Comparison of ENCODE assay signal across 8 cellular contexts in the genomic region with DNA sequence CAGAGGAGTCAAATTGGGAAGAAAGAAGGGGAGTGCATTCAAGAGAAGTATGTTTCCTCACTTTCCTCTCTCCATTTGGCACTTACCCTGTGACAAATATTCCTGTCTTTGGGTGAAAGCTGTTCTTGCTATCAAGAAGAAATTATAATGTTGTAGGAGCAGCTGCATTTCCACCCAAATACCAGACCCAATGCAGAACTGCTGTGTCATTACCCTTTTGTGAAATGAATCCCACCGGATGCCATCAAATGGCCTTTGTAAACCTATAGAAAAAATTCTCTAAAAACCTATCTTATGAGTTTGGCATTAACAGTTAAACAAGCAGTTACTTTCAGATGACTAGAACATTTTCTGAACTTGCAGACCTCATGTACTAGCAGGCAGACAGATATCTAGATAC. TPM values are rescaled to one million over a fixed set of nuclear protein-coding genes. Genes with fewer than 3 reads are reported as not detected.
"Had no signal": no experiment of that assay in that cellular context is flagged by ENCODE, and none has a peak within 500 bp of the region (broad histone marks: within the 10 kb centered on the region; RNA-seq: fewer than 3 reads in every experiment).

No MANE protein-coding gene starts in this region.

- FAIRE-seq: H54, HTR-8/SVneo had no signal

- H3K27ac ChIP-seq: KMS-11 had no signal

- DNase-seq: H9, HCEC 1CT, IMR-90, KBM-7 had no signal

- ATAC-seq: GM23338 had no signal

- H3K4me3 ChIP-seq: GM23338 had no signal

- H3K4me2 ChIP-seq: GM23338, KMS-11 had no signal

- H3K9ac ChIP-seq: KMS-11 had no signal

- H2AFZ ChIP-seq: GM23338 had no signal

RNA-seq across cellular contexts. Expression of gene PALMD, which starts 16.7 kb away (rescaled TPM):
- total RNA-seq: GM23338, H9 had no signal
- polyA plus RNA-seq: GM23338 had no signal
